ENCODE assay signal across 10 cellular contexts in genomic region chr21:36700295-36700960, GRCh38. TPM values are rescaled to one million over a fixed set of nuclear protein-coding genes. Genes with fewer than 3 reads are reported as not detected.
A peak's percentile ranks its signal among the peaks of the same experiment; 100 is the strongest.
DNase-seq lines count a peak whose midpoint lies in the region; ATAC-seq, FAIRE-seq and TF ChIP-seq lines count a peak whose summit lies in the region.
"Had no signal": no experiment of that assay in that cellular context is flagged by ENCODE, and none has a peak within 500 bp of the region (broad histone marks: within the 10 kb centered on the region; RNA-seq: fewer than 3 reads in every experiment).

No MANE protein-coding gene starts in this region.

- H4K20me1 ChIP-seq in DND-41 (ENCODE audit: insufficient read depth, low read length), result no peaks in the 10 kb centered on the region

- TF ChIP-seq CTCF in DND-41 (IDR thresholded peaks at IDR 0.05; ENCODE audit: borderline replicate concordance, extremely low read depth, low read length, poor library complexity, severe bottlenecking) (no peak), dorsolateral prefrontal cortex (IDR thresholded peaks at IDR 0.05 in 54 of 56, conservative IDR thresholded peaks at IDR 0.05 in 2 of 56; ENCODE audit: low read depth in 1 of 56, partially characterized antibody in 56 of 56) (no peak), osteocyte (IDR thresholded peaks at IDR 0.05) (no peak)

- no peaks in the 10 kb centered on the region for H3K36me3 ChIP-seq in DND-41 (ENCODE audit: insufficient read depth, low read length)

- peak overlapping the region; percentile 68 for H3K4me2 ChIP-seq in DND-41 (ENCODE audit: insufficient read depth, low read length)

- H3K9me3 Mint-ChIP-seq in osteocyte (ENCODE audit: unreplicated experiment), result no peaks in the 10 kb centered on the region

- H3K9ac ChIP-seq in DND-41 (ENCODE audit: low read depth, low read length), result peak overlapping the region; percentile 81

- peak overlapping the region; percentile 75 for H2AFZ ChIP-seq in DND-41 (ENCODE audit: low read depth, low read length)

- no peak for FAIRE-seq in RCC 7860 (lab: Jason Lieb, UNC)
- FAIRE-seq: small intestine had no signal

- peak; percentile 57 for DNase-seq in DND-41
- peak; percentile 8 for DNase-seq in NCI-H1105 (lab: John Stamatoyannopoulos, UW)
- DNase-seq in dorsolateral prefrontal cortex, result no peak
- no peak for DNase-seq in osteocyte (ENCODE audit: extremely low spot score, unreplicated experiment)
- no peak for DNase-seq in NCI-H2107 treated with DMSO at 0.1 percent for 48 hours (lab: John Stamatoyannopoulos, UW; ENCODE audit: unreplicated experiment)
- DNase-seq in RCC 7860 (ENCODE audit: low spot score), result no peak
- DNase-seq: NCI-H2029 treated with DMSO at 0.1 percent for 48 hours, small intestine had no signal

- H3K27ac Mint-ChIP-seq in osteocyte (ENCODE audit: unreplicated experiment), result peak overlapping the region; percentile 70

- peak; percentile 68 for ATAC-seq in DND-41 (ENCODE audit: insufficient read depth, low read depth)
- no peak for ATAC-seq in HG03159 (IDR thresholded peaks at IDR 0.05; ENCODE audit: unreplicated experiment)
- no peak for ATAC-seq in HG03095 (IDR thresholded peaks at IDR 0.05; ENCODE audit: unreplicated experiment)

- intact Hi-C loops in dorsolateral prefrontal cortex (cut with DNase I), result no loop called here

- peaks cover 31% of the 10 kb centered on the region for H3K4me1 ChIP-seq in DND-41 (ENCODE audit: insufficient read depth, low read length)

- H3K27ac ChIP-seq in DND-41 (ENCODE audit: low read length), result peak overlapping the region; percentile 86
- H3K27ac ChIP-seq in dorsolateral prefrontal cortex, result no peak overlapping the region

- H3K4me3 Mint-ChIP-seq in osteocyte (ENCODE audit: unreplicated experiment), result peak overlapping the region; percentile 65

- peak overlapping the region; percentile 35 to 73; a peak in 3 of 4 replicates for H3K4me3 ChIP-seq in DND-41 (ENCODE audit: low read depth in 1 of 2, low read length in 2 of 2)
- H3K4me3 ChIP-seq in dorsolateral prefrontal cortex, result peak overlapping the region in 51 of 59 donors; percentile 0 to 66 (median 43)

- peaks cover 37% of the 10 kb centered on the region for H3K4me1 Mint-ChIP-seq in osteocyte (ENCODE audit: unreplicated experiment)

- peaks cover 5% of the 10 kb centered on the region for H3K9me3 ChIP-seq in DND-41 (ENCODE audit: insufficient read depth, low read length, severe bottlenecking)

- peaks cover 2% of the 10 kb centered on the region for H3K36me3 Mint-ChIP-seq in osteocyte (ENCODE audit: unreplicated experiment)

- peaks cover 73% of the 10 kb centered on the region for H3K27me3 Mint-ChIP-seq in osteocyte (ENCODE audit: unreplicated experiment)

- H3K79me2 ChIP-seq in DND-41 (ENCODE audit: insufficient read depth, low read length), result peaks cover 35% of the 10 kb centered on the region

- H3K27me3 ChIP-seq in DND-41 (ENCODE audit: insufficient read depth, low read length, poor library complexity), result no peaks in the 10 kb centered on the region
- H3K27me3 ChIP-seq in dorsolateral prefrontal cortex, result peaks cover 40 to 100% (median 100%) of the 10 kb centered on the region in 45 donors

RNA-seq across cellular contexts. Expression of gene SIM2, which starts 1.5 kb away (rescaled TPM):
- total RNA-seq in dorsolateral prefrontal cortex, result 1 to 10 TPM in 66 of 120 experiments, under 1 TPM in 53, not detected in 1; 0.14 to 5.7 (median 1.1) TPM
- total RNA-seq in osteocyte, result 0.86 and 1.5 TPM in 2 replicates

Comparison
In these comparisons a context has a peak if more than half of its experiments do, and no peak if none do; other contexts are left out.
1. DNase-seq: peak in DND-41 (single experiment) and NCI-H1105 (single experiment); none in dorsolateral prefrontal cortex (0 of 10), osteocyte (single experiment), NCI-H2107 treated with DMSO at 0.1 percent for 48 hours (single experiment) and RCC 7860 (single experiment).